In the genomic region with DNA sequence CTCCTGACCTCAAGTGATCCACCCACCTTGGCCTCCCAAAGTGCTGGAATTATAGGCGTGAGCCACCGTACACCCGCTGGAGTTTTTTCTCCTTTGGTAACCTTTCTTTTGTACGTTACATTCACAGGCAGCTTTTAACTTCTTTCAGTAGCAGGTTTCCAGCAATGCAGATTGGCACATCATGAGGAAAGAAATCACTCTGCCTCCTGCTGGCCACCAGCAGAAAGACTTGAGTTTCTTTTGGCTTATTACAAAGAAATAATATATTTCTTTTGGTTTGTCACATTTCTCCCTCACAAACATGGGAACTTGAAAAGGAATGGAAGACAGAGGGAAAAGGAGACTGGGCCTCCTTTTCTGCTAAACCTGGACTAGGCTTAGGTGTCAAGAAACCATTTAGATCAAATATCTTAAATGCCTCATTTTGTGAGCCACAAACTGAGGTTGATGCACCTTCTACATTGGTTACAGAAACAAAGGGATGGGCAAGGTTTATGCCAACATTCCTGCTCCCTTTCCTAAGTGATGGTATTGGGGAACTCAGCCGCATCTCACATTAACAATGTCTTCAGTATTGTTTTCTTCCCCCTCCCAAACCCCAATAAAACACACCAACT, we compare ENCODE assay signal across 1 cellular context.
TF ChIP-seq lines count a peak whose summit lies in the region.

No MANE protein-coding gene starts in this region.

TF ChIP-seq in WTC11, 78 proteins besides CTCF, POLR2A, EP300 and RAD21 (continued from another document):
- TF ChIP-seq ZNF232 (CRISPR knock-in tag; IDR thresholded peaks at IDR 0.05): no peak
- no peak for TF ChIP-seq ELF4 (CRISPR knock-in tag; IDR thresholded peaks at IDR 0.05; ENCODE audit: low read depth)
- no peak for TF ChIP-seq SP1 (CRISPR knock-in tag; conservative IDR thresholded peaks at IDR 0.05)
- TF ChIP-seq ZNF263 (CRISPR knock-in tag; IDR thresholded peaks at IDR 0.05; ENCODE audit: low read depth): no peak
- TF ChIP-seq CBFB (CRISPR knock-in tag; IDR thresholded peaks at IDR 0.05; ENCODE audit: low read depth): no peak
- TF ChIP-seq SMAD3 (CRISPR knock-in tag; IDR thresholded peaks at IDR 0.05; ENCODE audit: borderline replicate concordance): no peak
- no peak for TF ChIP-seq NR2C2 (CRISPR knock-in tag; IDR thresholded peaks at IDR 0.05)
- TF ChIP-seq KAT7 (CRISPR knock-in tag; IDR thresholded peaks at IDR 0.05; ENCODE audit: borderline replicate concordance): no peak
- TF ChIP-seq ATF1 (CRISPR knock-in tag; IDR thresholded peaks at IDR 0.05): no peak
- no peak for TF ChIP-seq IRF2 (CRISPR knock-in tag; IDR thresholded peaks at IDR 0.05; ENCODE audit: borderline replicate concordance, low read depth)
